Comparison of ENCODE assay signal across 10 cellular contexts in the genomic region with DNA sequence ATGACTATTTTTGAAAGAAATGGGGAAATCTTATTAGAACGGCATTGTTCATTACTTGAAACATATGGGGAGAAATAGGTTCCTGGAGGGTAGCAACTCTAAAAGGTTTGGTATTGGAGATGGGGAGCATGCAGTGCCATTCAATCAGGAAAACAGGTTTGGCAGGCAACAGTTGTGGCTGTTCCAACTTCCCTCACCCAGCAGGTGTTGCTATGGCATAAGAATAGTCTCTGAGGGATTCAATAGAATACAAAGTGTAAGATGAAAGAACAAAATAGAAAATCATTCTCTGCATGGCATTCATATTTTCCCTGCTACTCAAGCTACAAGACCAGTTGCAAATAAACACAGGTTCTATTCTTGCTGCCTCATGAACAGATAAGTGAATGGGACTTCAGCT.
DNase-seq lines count a peak whose midpoint lies in the region; ATAC-seq and TF ChIP-seq lines count a peak whose summit lies in the region.
"Had no signal": no experiment of that assay in that cellular context is flagged by ENCODE, and none has a peak within 500 bp of the region (broad histone marks: within the 10 kb centered on the region; RNA-seq: fewer than 3 reads in every experiment).

No MANE protein-coding gene starts in this region.

- peaks cover 4% of the 10 kb centered on the region; the same call in 1 of the 2 replicates for H3K36me3 Mint-ChIP-seq in WTC11

- intact Hi-C loops in left lung (cut with DNase I), result no loop called here
- intact Hi-C loops in psoas muscle (cut with DNase I), result no loop called here

- ATAC-seq in WTC11 (peak; percentile 89), left lung (peak; percentile 91), HG03159 (IDR thresholded peaks at IDR 0.05; ENCODE audit: unreplicated experiment) (no peak), psoas muscle (no peak)

- H3K4me1 ChIP-seq in left lung, result no peaks in the 10 kb centered on the region
- no peaks in the 10 kb centered on the region for H3K4me1 ChIP-seq in psoas muscle
- H3K4me1 ChIP-seq: Caco-2, spleen had no signal

- H3K9me3 ChIP-seq in left lung (no peaks in the 10 kb centered on the region), psoas muscle (no peaks in the 10 kb centered on the region)
- H3K9me3 ChIP-seq: Caco-2, spleen had no signal

- no peak for TF ChIP-seq CTCF in WTC11 (IDR thresholded peaks at IDR 0.05)
- no peak for TF ChIP-seq CTCF in left lung (IDR thresholded peaks at IDR 0.05)
- no peak for TF ChIP-seq CTCF in psoas muscle (IDR thresholded peaks at IDR 0.05)

- no peaks in the 10 kb centered on the region for H3K27me3 Mint-ChIP-seq in WTC11 (ENCODE audit: low read depth)

- WGBS in psoas muscle, 3 donors, result 48 to 63% (median 58%) methylated on average over 1 of the region's 1 CpG

- H3K27me3 ChIP-seq in left lung (no peaks in the 10 kb centered on the region), psoas muscle (ENCODE audit: insufficient read depth in 3 of 3, low read length in 2 of 3) (no peaks in the 10 kb centered on the region)
- H3K27me3 ChIP-seq: spleen had no signal

- H3K27ac ChIP-seq in left lung (no peak overlapping the region), psoas muscle (no peak overlapping the region)
- H3K27ac ChIP-seq: spleen had no signal

- no peaks in the 10 kb centered on the region for H3K36me3 ChIP-seq in left lung
- no peaks in the 10 kb centered on the region for H3K36me3 ChIP-seq in psoas muscle (ENCODE audit: insufficient read depth in 1 of 2, low read depth in 1 of 2)
- H3K36me3 ChIP-seq: spleen had no signal

- POLR2A ChIA-PET in WTC11 (lab: Charles Lee), result no interaction called here

- no peak overlapping the region for H3K27ac Mint-ChIP-seq in WTC11

- H3K4me1 Mint-ChIP-seq in WTC11, result peaks cover 16% of the 10 kb centered on the region

- H3K4me3 ChIP-seq in left lung (no peak overlapping the region), psoas muscle (no peak overlapping the region)
- H3K4me3 ChIP-seq: spleen had no signal

- CTCF ChIA-PET in WTC11 (lab: Charles Lee), result no interaction called here

- peaks cover 14% of the 10 kb centered on the region for H3K9me3 Mint-ChIP-seq in WTC11

- peak; percentile 0 for DNase-seq in COR-L47 (lab: John Stamatoyannopoulos, UW)
- DNase-seq in NCI-H1105 treated with DMSO at 0.1 percent for 48 hours (lab: John Stamatoyannopoulos, UW), result peak; percentile 71
- DNase-seq in WTC11 (ENCODE audit: low spot score), result peak; percentile 31
- DNase-seq in left lung, result no peak
- DNase-seq in psoas muscle, result no peak
- DNase-seq in activated CD4-positive, alpha-beta T cell treated with anti-CD3 and anti-CD28 coated beads, Interleukin-2, amount 50 U/mL, for 1 hour, result no peak
- no peak for DNase-seq in activated T-cell treated with anti-CD3 and anti-CD28 coated beads for 4 hours
- DNase-seq: spleen had no signal

- H3K4me3 Mint-ChIP-seq in WTC11, result no peak overlapping the region

TF ChIP-seq in WTC11, 78 proteins besides CTCF, POLR2A, EP300 and RAD21:
- TF ChIP-seq ZNF121 (CRISPR knock-in tag; IDR thresholded peaks at IDR 0.05) (no peak), E2F5 (CRISPR knock-in tag; IDR thresholded peaks at IDR 0.05) (no peak), ZNF281 (CRISPR knock-in tag; IDR thresholded peaks at IDR 0.05) (no peak), ESRRA (CRISPR knock-in tag; IDR thresholded peaks at IDR 0.05; ENCODE audit: borderline replicate concordance) (no peak), JAZF1 (CRISPR knock-in tag; IDR thresholded peaks at IDR 0.05) (no peak), NFATC4 (CRISPR knock-in tag; IDR thresholded peaks at IDR 0.05) (no peak), ZNF232 (CRISPR knock-in tag; IDR thresholded peaks at IDR 0.05) (no peak)
- TF ChIP-seq, protein P1, sequence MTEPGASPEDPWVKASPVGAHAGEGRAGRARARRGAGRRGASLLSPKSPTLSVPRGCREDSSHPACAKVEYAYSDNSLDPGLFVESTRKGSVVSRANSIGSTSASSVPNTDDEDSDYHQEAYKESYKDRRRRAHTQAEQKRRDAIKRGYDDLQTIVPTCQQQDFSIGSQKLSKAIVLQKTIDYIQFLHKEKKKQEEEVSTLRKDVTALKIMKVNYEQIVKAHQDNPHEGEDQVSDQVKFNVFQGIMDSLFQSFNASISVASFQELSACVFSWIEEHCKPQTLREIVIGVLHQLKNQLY (CRISPR knock-in tag; IDR thresholded peaks at IDR 0.05), result no peak
- TF ChIP-seq, protein P2, sequence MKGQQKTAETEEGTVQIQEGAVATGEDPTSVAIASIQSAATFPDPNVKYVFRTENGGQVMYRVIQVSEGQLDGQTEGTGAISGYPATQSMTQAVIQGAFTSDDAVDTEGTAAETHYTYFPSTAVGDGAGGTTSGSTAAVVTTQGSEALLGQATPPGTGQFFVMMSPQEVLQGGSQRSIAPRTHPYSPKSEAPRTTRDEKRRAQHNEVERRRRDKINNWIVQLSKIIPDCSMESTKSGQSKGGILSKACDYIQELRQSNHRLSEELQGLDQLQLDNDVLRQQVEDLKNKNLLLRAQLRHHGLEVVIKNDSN (CRISPR knock-in tag; IDR thresholded peaks at IDR 0.05), result no peak
- TF ChIP-seq, protein P3, sequence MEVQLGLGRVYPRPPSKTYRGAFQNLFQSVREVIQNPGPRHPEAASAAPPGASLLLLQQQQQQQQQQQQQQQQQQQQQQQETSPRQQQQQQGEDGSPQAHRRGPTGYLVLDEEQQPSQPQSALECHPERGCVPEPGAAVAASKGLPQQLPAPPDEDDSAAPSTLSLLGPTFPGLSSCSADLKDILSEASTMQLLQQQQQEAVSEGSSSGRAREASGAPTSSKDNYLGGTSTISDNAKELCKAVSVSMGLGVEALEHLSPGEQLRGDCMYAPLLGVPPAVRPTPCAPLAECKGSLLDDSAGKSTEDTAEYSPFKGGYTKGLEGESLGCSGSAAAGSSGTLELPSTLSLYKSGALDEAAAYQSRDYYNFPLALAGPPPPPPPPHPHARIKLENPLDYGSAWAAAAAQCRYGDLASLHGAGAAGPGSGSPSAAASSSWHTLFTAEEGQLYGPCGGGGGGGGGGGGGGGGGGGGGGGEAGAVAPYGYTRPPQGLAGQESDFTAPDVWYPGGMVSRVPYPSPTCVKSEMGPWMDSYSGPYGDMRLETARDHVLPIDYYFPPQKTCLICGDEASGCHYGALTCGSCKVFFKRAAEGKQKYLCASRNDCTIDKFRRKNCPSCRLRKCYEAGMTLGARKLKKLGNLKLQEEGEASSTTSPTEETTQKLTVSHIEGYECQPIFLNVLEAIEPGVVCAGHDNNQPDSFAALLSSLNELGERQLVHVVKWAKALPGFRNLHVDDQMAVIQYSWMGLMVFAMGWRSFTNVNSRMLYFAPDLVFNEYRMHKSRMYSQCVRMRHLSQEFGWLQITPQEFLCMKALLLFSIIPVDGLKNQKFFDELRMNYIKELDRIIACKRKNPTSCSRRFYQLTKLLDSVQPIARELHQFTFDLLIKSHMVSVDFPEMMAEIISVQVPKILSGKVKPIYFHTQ (CRISPR knock-in tag; IDR thresholded peaks at IDR 0.05), result no peak
- TF ChIP-seq, protein P4, sequence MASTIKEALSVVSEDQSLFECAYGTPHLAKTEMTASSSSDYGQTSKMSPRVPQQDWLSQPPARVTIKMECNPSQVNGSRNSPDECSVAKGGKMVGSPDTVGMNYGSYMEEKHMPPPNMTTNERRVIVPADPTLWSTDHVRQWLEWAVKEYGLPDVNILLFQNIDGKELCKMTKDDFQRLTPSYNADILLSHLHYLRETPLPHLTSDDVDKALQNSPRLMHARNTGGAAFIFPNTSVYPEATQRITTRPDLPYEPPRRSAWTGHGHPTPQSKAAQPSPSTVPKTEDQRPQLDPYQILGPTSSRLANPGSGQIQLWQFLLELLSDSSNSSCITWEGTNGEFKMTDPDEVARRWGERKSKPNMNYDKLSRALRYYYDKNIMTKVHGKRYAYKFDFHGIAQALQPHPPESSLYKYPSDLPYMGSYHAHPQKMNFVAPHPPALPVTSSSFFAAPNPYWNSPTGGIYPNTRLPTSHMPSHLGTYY (CRISPR knock-in tag; IDR thresholded peaks at IDR 0.05), result no peak

Comparison
In these comparisons a context has a peak if more than half of its experiments do, and no peak if none do; other contexts are left out.
1. DNase-seq: peak in COR-L47 (single experiment), NCI-H1105 treated with DMSO at 0.1 percent for 48 hours (single experiment) and WTC11 (single experiment); none in left lung (0 of 2), psoas muscle (0 of 2), activated CD4-positive, alpha-beta T cell treated with anti-CD3 and anti-CD28 coated beads, Interleukin-2, amount 50 U/mL, for 1 hour (single experiment) and activated T-cell treated with anti-CD3 and anti-CD28 coated beads for 4 hours (single experiment).
2. ATAC-seq: peak in WTC11 (single experiment) and left lung (single experiment); none in HG03159 (single experiment) and psoas muscle (0 of 4).